In genomic region chr1:228259368-228259894, GRCh38 we compare ENCODE assay signal across 1 cellular context.
TF ChIP-seq lines count a peak whose summit lies in the region.

No MANE protein-coding gene starts in this region.

TF ChIP-seq in HepG2, 621 proteins besides CTCF, POLR2A, EP300 and RAD21 (continued from another document):
- TF ChIP-seq HIC2 (CRISPR knock-in tag; IDR thresholded peaks at IDR 0.05; ENCODE audit: low read depth) (no peak), ZNF652 (CRISPR knock-in tag; IDR thresholded peaks at IDR 0.05; ENCODE audit: borderline replicate concordance, low read depth) (no peak), RNF2 (conservative IDR thresholded peaks at IDR 0.05; ENCODE audit: low read depth) (no peak), PCBP1 (IDR thresholded peaks at IDR 0.05; ENCODE audit: borderline replicate concordance, low read depth, low read length) (no peak), IRF1 (CRISPR knock-in tag; IDR thresholded peaks at IDR 0.05; ENCODE audit: low read depth) (no peak), SNAPC2 (CRISPR knock-in tag; IDR thresholded peaks at IDR 0.05) (no peak), ZNF432 (CRISPR knock-in tag; IDR thresholded peaks at IDR 0.05; ENCODE audit: borderline replicate concordance) (no peak), ATF7-NPFF (CRISPR knock-in tag; IDR thresholded peaks at IDR 0.05; ENCODE audit: low read depth) (no peak), CEBPZ (IDR thresholded peaks at IDR 0.05; ENCODE audit: low read length) (no peak), ZNF101 (CRISPR knock-in tag; IDR thresholded peaks at IDR 0.05; ENCODE audit: borderline replicate concordance, low read depth) (no peak), ZBTB38 (CRISPR knock-in tag; IDR thresholded peaks at IDR 0.05) (no peak), GABPB1 (CRISPR knock-in tag; IDR thresholded peaks at IDR 0.05) (no peak), ZNF24 (IDR thresholded peaks at IDR 0.05) (no peak)
- TF ChIP-seq, protein P1, sequence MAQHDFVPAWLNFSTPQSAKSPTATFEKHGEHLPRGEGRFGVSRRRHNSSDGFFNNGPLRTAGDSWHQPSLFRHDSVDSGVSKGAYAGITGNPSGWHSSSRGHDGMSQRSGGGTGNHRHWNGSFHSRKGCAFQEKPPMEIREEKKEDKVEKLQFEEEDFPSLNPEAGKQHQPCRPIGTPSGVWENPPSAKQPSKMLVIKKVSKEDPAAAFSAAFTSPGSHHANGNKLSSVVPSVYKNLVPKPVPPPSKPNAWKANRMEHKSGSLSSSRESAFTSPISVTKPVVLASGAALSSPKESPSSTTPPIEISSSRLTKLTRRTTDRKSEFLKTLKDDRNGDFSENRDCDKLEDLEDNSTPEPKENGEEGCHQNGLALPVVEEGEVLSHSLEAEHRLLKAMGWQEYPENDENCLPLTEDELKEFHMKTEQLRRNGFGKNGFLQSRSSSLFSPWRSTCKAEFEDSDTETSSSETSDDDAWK (CRISPR knock-in tag; IDR thresholded peaks at IDR 0.05): no peak
- TF ChIP-seq, protein P2, sequence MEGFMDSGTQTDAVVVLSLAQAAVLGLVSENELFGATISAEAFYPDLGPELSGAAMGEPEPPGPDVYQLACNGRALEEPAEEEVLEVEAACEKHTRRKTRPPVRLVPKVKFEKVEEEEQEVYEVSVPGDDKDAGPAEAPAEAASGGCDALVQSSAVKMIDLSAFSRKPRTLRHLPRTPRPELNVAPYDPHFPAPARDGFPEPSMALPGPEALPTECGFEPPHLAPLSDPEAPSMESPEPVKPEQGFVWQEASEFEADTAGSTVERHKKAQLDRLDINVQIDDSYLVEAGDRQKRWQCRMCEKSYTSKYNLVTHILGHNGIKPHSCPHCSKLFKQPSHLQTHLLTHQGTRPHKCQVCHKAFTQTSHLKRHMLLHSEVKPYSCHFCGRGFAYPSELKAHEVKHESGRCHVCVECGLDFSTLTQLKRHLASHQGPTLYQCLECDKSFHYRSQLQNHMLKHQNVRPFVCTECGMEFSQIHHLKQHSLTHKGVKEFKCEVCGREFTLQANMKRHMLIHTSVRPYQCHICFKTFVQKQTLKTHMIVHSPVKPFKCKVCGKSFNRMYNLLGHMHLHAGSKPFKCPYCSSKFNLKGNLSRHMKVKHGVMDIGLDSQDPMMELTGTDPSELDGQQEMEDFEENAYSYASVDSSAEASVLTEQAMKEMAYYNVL (CRISPR knock-in tag; IDR thresholded peaks at IDR 0.05; ENCODE audit: borderline replicate concordance): no peak
